ENCODE assay signal across 17 cellular contexts in genomic region chrX:39883664-39884063, GRCh38.
A peak's percentile ranks its signal among the peaks of the same experiment; 100 is the strongest.
DNase-seq lines count a peak whose midpoint lies in the region; ATAC-seq lines count a peak whose summit lies in the region.
"Had no signal": no experiment of that assay in that cellular context is flagged by ENCODE, and none has a peak within 500 bp of the region (broad histone marks: within the 10 kb centered on the region; RNA-seq: fewer than 3 reads in every experiment).

No MANE protein-coding gene starts in this region.

- H3K4me1 Mint-ChIP-seq in activated CD4-positive, alpha-beta T cell treated with anti-CD3 and anti-CD28 coated beads for 36 hours = peaks cover 19% of the 10 kb centered on the region
- peaks cover 16% of the 10 kb centered on the region for H3K4me1 Mint-ChIP-seq in activated CD4-positive, alpha-beta memory T cell treated with anti-CD3 and anti-CD28 coated beads, Interleukin-2, amount 10 ng/mL, durations not matched to agents 7 days and 5 days

- no peak overlapping the region for H3K4me3 Mint-ChIP-seq in activated CD4-positive, alpha-beta T cell treated with anti-CD3 and anti-CD28 coated beads for 36 hours
- H3K4me3 Mint-ChIP-seq in activated CD4-positive, alpha-beta memory T cell treated with anti-CD3 and anti-CD28 coated beads, Interleukin-2, amount 10 ng/mL, durations not matched to agents 7 days and 5 days = no peak overlapping the region
- H3K4me3 Mint-ChIP-seq: mesothelial cell of epicardium had no signal

- H3K27me3 Mint-ChIP-seq in activated CD4-positive, alpha-beta T cell treated with anti-CD3 and anti-CD28 coated beads for 36 hours = peaks cover 2% of the 10 kb centered on the region
- peaks cover 5% of the 10 kb centered on the region for H3K27me3 Mint-ChIP-seq in activated CD4-positive, alpha-beta memory T cell treated with anti-CD3 and anti-CD28 coated beads, Interleukin-2, amount 10 ng/mL, durations not matched to agents 7 days and 5 days
- H3K27me3 Mint-ChIP-seq: CD4-positive, CD25-positive, alpha-beta regulatory T cell had no signal

- CTCF ChIA-PET in activated CD4-positive, alpha-beta T cell treated with anti-CD3 and anti-CD28 coated beads for 36 hours (lab: Charles Lee) = interaction anchor here (0.6 to 0.7 kb wide), 2 partner anchors 17 to 151 kb away, joined by 3 read pairs; no protein-coding TSS in a partner anchor
- CTCF ChIA-PET in activated CD4-positive, alpha-beta memory T cell treated with anti-CD3 and anti-CD28 coated beads, Interleukin-2, amount 10 ng/mL, durations not matched to agents 7 days and 5 days (lab: Charles Lee) = interaction anchor here (0.6 kb wide), 1 partner anchor 687 kb away, joined by 5 read pairs; no protein-coding TSS in a partner anchor

- H3K9me3 Mint-ChIP-seq in activated CD4-positive, alpha-beta T cell treated with anti-CD3 and anti-CD28 coated beads for 36 hours (ENCODE audit: low read depth) = peaks cover 12% of the 10 kb centered on the region
- H3K9me3 Mint-ChIP-seq in activated CD4-positive, alpha-beta memory T cell treated with anti-CD3 and anti-CD28 coated beads, Interleukin-2, amount 10 ng/mL, durations not matched to agents 7 days and 5 days = peaks cover 16% of the 10 kb centered on the region

- POLR2A ChIA-PET in activated CD4-positive, alpha-beta T cell treated with anti-CD3 and anti-CD28 coated beads for 36 hours (lab: Charles Lee) = interaction anchor here (0.6 to 1.3 kb wide), 5 partner anchors 10 to 222 kb away, joined by 3 to 7 read pairs (median 4); no protein-coding TSS in a partner anchor
- POLR2A ChIA-PET in activated CD4-positive, alpha-beta memory T cell treated with anti-CD3 and anti-CD28 coated beads, Interleukin-2, amount 10 ng/mL, durations not matched to agents 7 days and 5 days (lab: Charles Lee) = interaction anchor here (1.1 to 1.5 kb wide), 5 partner anchors 10 to 67 kb away, joined by 3 to 7 read pairs (median 5); no protein-coding TSS in a partner anchor

- H3K27ac Mint-ChIP-seq in activated CD4-positive, alpha-beta T cell treated with anti-CD3 and anti-CD28 coated beads for 36 hours = peak overlapping the region; percentile 78
- H3K27ac Mint-ChIP-seq in activated CD4-positive, alpha-beta memory T cell treated with anti-CD3 and anti-CD28 coated beads, Interleukin-2, amount 10 ng/mL, durations not matched to agents 7 days and 5 days = peak overlapping the region; percentile 55
- H3K27ac Mint-ChIP-seq: CD4-positive, CD25-positive, alpha-beta regulatory T cell; mesothelial cell of epicardium had no signal

- DNase-seq in activated CD4-positive, alpha-beta T cell treated with anti-CD3 and anti-CD28 coated beads for 36 hours = peak; percentile 72
- DNase-seq in activated CD4-positive, alpha-beta T cell treated with anti-CD3 and anti-CD28 coated beads, Interleukin-2, amount 50 U/mL, for 1 hour = no peak
- DNase-seq in activated CD4-positive, alpha-beta memory T cell treated with anti-CD3 and anti-CD28 coated beads, Interleukin-2, amount 10 ng/mL, durations not matched to agents 7 days and 5 days = peak; percentile 50
- DNase-seq in central memory CD4-positive, alpha-beta T cell = peak; percentile 7
- DNase-seq in stimulated activated CD8-positive, alpha-beta memory T cell treated with anti-CD3 and anti-CD28 coated beads, Interleukin-4, amount 100 ng/mL, for 48 hours = peak; percentile 39
- DNase-seq in mesenteric fat pad (ENCODE audit: low spot score) (no peak), NCI-H1417 treated with DMSO at 0.1 percent for 48 hours (lab: John Stamatoyannopoulos, UW) (no peak)
- DNase-seq: amygdala, NCI-H187, NCI-H524, nucleus accumbens, SK-N-SH, tibial artery had no signal

- ATAC-seq in activated CD4-positive, alpha-beta T cell treated with anti-CD3 and anti-CD28 coated beads for 36 hours = peak; percentile 96
- ATAC-seq in HG03439 (IDR thresholded peaks at IDR 0.05; ENCODE audit: unreplicated experiment) = no peak
- ATAC-seq: sciatic nerve had no signal

- peaks cover 5% of the 10 kb centered on the region for H3K36me3 Mint-ChIP-seq in activated CD4-positive, alpha-beta T cell treated with anti-CD3 and anti-CD28 coated beads for 36 hours (ENCODE audit: low read depth)
- peaks cover 8% of the 10 kb centered on the region for H3K36me3 Mint-ChIP-seq in activated CD4-positive, alpha-beta memory T cell treated with anti-CD3 and anti-CD28 coated beads, Interleukin-2, amount 10 ng/mL, durations not matched to agents 7 days and 5 days (ENCODE audit: low read depth)
- H3K36me3 Mint-ChIP-seq: CD4-positive, CD25-positive, alpha-beta regulatory T cell; mesothelial cell of epicardium had no signal

- intact Hi-C loops in activated CD4-positive, alpha-beta T cell treated with anti-CD3 and anti-CD28 coated beads for 36 hours (cut with DNase I, micrococcal nuclease) = loop anchor here (1.0 kb wide), 6 partner anchors 9 to 269 kb away; no protein-coding TSS in a partner anchor

Comparison
In these comparisons a context has a peak if more than half of its experiments do, and no peak if none do; other contexts are left out.
1. DNase-seq: peak in activated CD4-positive, alpha-beta T cell treated with anti-CD3 and anti-CD28 coated beads for 36 hours (single experiment), activated CD4-positive, alpha-beta memory T cell treated with anti-CD3 and anti-CD28 coated beads, Interleukin-2, amount 10 ng/mL, durations not matched to agents 7 days and 5 days (single experiment), central memory CD4-positive, alpha-beta T cell (single experiment) and stimulated activated CD8-positive, alpha-beta memory T cell treated with anti-CD3 and anti-CD28 coated beads, Interleukin-4, amount 100 ng/mL, for 48 hours (single experiment); none in activated CD4-positive, alpha-beta T cell treated with anti-CD3 and anti-CD28 coated beads, Interleukin-2, amount 50 U/mL, for 1 hour (single experiment), mesenteric fat pad (single experiment) and NCI-H1417 treated with DMSO at 0.1 percent for 48 hours (single experiment).